In genomic region chr5:169801781-169802180, GRCh38 we compare ENCODE assay signal across 28 cellular contexts.
DNase-seq lines count a peak whose midpoint lies in the region; ATAC-seq, FAIRE-seq and TF ChIP-seq lines count a peak whose summit lies in the region.
"Had no signal": no experiment of that assay in that cellular context is flagged by ENCODE, and none has a peak within 500 bp of the region (broad histone marks: within the 10 kb centered on the region; RNA-seq: fewer than 3 reads in every experiment).

No MANE protein-coding gene starts in this region.

- H3K27ac ChIP-seq in esophagus muscularis mucosa (replicated peaks in 1 of 4) = no peak overlapping the region
- no peak overlapping the region for H3K27ac ChIP-seq in foreskin keratinocyte
- H3K27ac ChIP-seq in pancreas = no peak overlapping the region
- H3K27ac ChIP-seq: ascending aorta, BLaER1, ovary, upper lobe of left lung had no signal

- H3K9me3 ChIP-seq in esophagus muscularis mucosa (no peaks in the 10 kb centered on the region), pancreas (no peaks in the 10 kb centered on the region)
- H3K9me3 ChIP-seq: ascending aorta, BLaER1, ovary, upper lobe of left lung had no signal

- CTCF ChIA-PET in activated naive CD4-positive, alpha-beta T cell treated with anti-CD3 and anti-CD28 coated beads, Interleukin-2, amount 10 ng/mL, durations not matched to agents 7 days and 5 days (lab: Charles Lee) = no interaction called here

- no peaks in the 10 kb centered on the region for H3K9me3 Mint-ChIP-seq in activated naive CD4-positive, alpha-beta T cell treated with anti-CD3 and anti-CD28 coated beads, Interleukin-2, amount 10 ng/mL, durations not matched to agents 7 days and 5 days
- H3K9me3 Mint-ChIP-seq in stimulated activated memory B cell treated with anti-CD40 and anti-IgM and Interleukin-4, amounts not matched to agents 10 μg/mL and 1 μg/mL and 100 μg/mL, for 72 hours = no peaks in the 10 kb centered on the region
- H3K9me3 Mint-ChIP-seq: activated naive CD4-positive, alpha-beta T cell treated with anti-CD3 and anti-CD28 coated beads for 36 hours; H9; nephron progenitor cell had no signal

- TF ChIP-seq CTCF in esophagus muscularis mucosa (IDR thresholded peaks at IDR 0.05) = no peak
- TF ChIP-seq CTCF in foreskin keratinocyte (conservative IDR thresholded peaks at IDR 0.05) = no peak
- no peak for TF ChIP-seq CTCF in pancreas (IDR thresholded peaks at IDR 0.05)

- DNase-seq in activated naive CD4-positive, alpha-beta T cell treated with anti-CD3 and anti-CD28 coated beads, Interleukin-2, amount 10 ng/mL, durations not matched to agents 7 days and 5 days = no peak
- no peak for DNase-seq in activated naive CD4-positive, alpha-beta T cell treated with anti-CD3 and anti-CD28 coated beads, Interleukin-2, amount 50 U/mL, for 16 hours
- DNase-seq in esophagus muscularis mucosa (ENCODE audit: extremely low spot score) (peak; percentile 5), foreskin keratinocyte (no peak), pancreas (no peak)
- DNase-seq: activated CD4-positive, CD25-positive, alpha-beta regulatory T cell; activated CD8-positive, alpha-beta memory T cell treated with anti-CD3 and anti-CD28 coated beads for 24 hours; activated naive CD4-positive, alpha-beta T cell treated with anti-CD3 and anti-CD28 coated beads for 36 hours; central memory CD4-positive, alpha-beta T cell; COR-L47; DMS79; GF-D8; H9; NCI-H1092 treated with DMSO at 0.1 percent for 48 hours; NCI-H1930; NCI-H526; nephron progenitor cell; ovary; small intestine; stimulated activated CD4-positive, alpha-beta T cell treated with anti-CD3 and anti-CD28 coated beads, Interleukin-2, amount 100 ng/mL, for 24 hours; upper lobe of left lung had no signal

- H3K27ac Mint-ChIP-seq in activated naive CD4-positive, alpha-beta T cell treated with anti-CD3 and anti-CD28 coated beads, Interleukin-2, amount 10 ng/mL, durations not matched to agents 7 days and 5 days = peak overlapping the region; percentile 50
- peak overlapping the region; percentile 50 for H3K27ac Mint-ChIP-seq in stimulated activated memory B cell treated with anti-CD40 and anti-IgM and Interleukin-4, amounts not matched to agents 10 μg/mL and 1 μg/mL and 100 μg/mL, for 72 hours
- H3K27ac Mint-ChIP-seq: activated naive CD4-positive, alpha-beta T cell treated with anti-CD3 and anti-CD28 coated beads for 36 hours; H9; nephron progenitor cell had no signal

- no peaks in the 10 kb centered on the region for H3K27me3 Mint-ChIP-seq in activated naive CD4-positive, alpha-beta T cell treated with anti-CD3 and anti-CD28 coated beads, Interleukin-2, amount 10 ng/mL, durations not matched to agents 7 days and 5 days
- H3K27me3 Mint-ChIP-seq in stimulated activated memory B cell treated with anti-CD40 and anti-IgM and Interleukin-4, amounts not matched to agents 10 μg/mL and 1 μg/mL and 100 μg/mL, for 72 hours = no peaks in the 10 kb centered on the region

- H3K4me3 Mint-ChIP-seq in activated naive CD4-positive, alpha-beta T cell treated with anti-CD3 and anti-CD28 coated beads, Interleukin-2, amount 10 ng/mL, durations not matched to agents 7 days and 5 days = no peak overlapping the region
- no peak overlapping the region for H3K4me3 Mint-ChIP-seq in stimulated activated memory B cell treated with anti-CD40 and anti-IgM and Interleukin-4, amounts not matched to agents 10 μg/mL and 1 μg/mL and 100 μg/mL, for 72 hours
- H3K4me3 Mint-ChIP-seq: activated naive CD4-positive, alpha-beta T cell treated with anti-CD3 and anti-CD28 coated beads for 36 hours; H9; nephron progenitor cell had no signal

- no peak for TF ChIP-seq POLR2A in esophagus muscularis mucosa (IDR thresholded peaks at IDR 0.05; ENCODE audit: low read depth)

- peak; percentile 6; the same call in 1 of the 3 replicates for ATAC-seq in SK-N-SH treated with all-trans-retinoic acid at 6 μM for 48 hours
- no peak for ATAC-seq in stimulated activated memory B cell treated with anti-CD40 and anti-IgM and Interleukin-4, amounts not matched to agents 10 μg/mL and 1 μg/mL and 100 μg/mL, for 72 hours
- ATAC-seq in foreskin keratinocyte = no peak
- ATAC-seq in pancreas = no peak
- no peak for ATAC-seq in GM18909 (IDR thresholded peaks at IDR 0.05; ENCODE audit: poor library complexity, unreplicated experiment)
- ATAC-seq: Panc1 had no signal

- H3K36me3 ChIP-seq in esophagus muscularis mucosa = no peaks in the 10 kb centered on the region
- H3K36me3 ChIP-seq in pancreas = no peaks in the 10 kb centered on the region
- H3K36me3 ChIP-seq: ascending aorta, ovary, upper lobe of left lung had no signal

- peaks cover 0 to 16% (median 0%) of the 10 kb centered on the region in 4 donors for H3K27me3 ChIP-seq in esophagus muscularis mucosa
- H3K27me3 ChIP-seq in foreskin keratinocyte = peaks cover 12% of the 10 kb centered on the region
- H3K27me3 ChIP-seq in pancreas = no peaks in the 10 kb centered on the region
- H3K27me3 ChIP-seq: ascending aorta, BLaER1, ovary, upper lobe of left lung had no signal

- no peak for FAIRE-seq in pancreas (lab: Jason Lieb, UNC)
- FAIRE-seq: small intestine had no signal

- peaks cover 23% of the 10 kb centered on the region for H3K4me1 Mint-ChIP-seq in activated naive CD4-positive, alpha-beta T cell treated with anti-CD3 and anti-CD28 coated beads, Interleukin-2, amount 10 ng/mL, durations not matched to agents 7 days and 5 days
- peaks cover 56% of the 10 kb centered on the region for H3K4me1 Mint-ChIP-seq in stimulated activated memory B cell treated with anti-CD40 and anti-IgM and Interleukin-4, amounts not matched to agents 10 μg/mL and 1 μg/mL and 100 μg/mL, for 72 hours

- H3K4me1 ChIP-seq in esophagus muscularis mucosa = no peaks in the 10 kb centered on the region
- no peaks in the 10 kb centered on the region for H3K4me1 ChIP-seq in foreskin keratinocyte
- H3K4me1 ChIP-seq in pancreas = no peaks in the 10 kb centered on the region
- H3K4me1 ChIP-seq: ascending aorta had no signal

- intact Hi-C loops in esophagus muscularis mucosa (cut with DNase I) = no loop called here
- intact Hi-C loops in pancreas (cut with DNase I) = no loop called here

- WGBS in esophagus muscularis mucosa = 82% methylated on average over 2 of the region's 2 CpGs
- whole genome bisulfite sequencing in pancreas, 2 donors = 75 to 78% methylated on average over 2 of the region's 2 CpGs

- H3K4me3 ChIP-seq in esophagus muscularis mucosa (no peak overlapping the region), pancreas (no peak overlapping the region)
- H3K4me3 ChIP-seq: ascending aorta, BLaER1, lung, ovary, upper lobe of left lung had no signal

- H3K36me3 Mint-ChIP-seq in activated naive CD4-positive, alpha-beta T cell treated with anti-CD3 and anti-CD28 coated beads, Interleukin-2, amount 10 ng/mL, durations not matched to agents 7 days and 5 days = peaks cover 54% of the 10 kb centered on the region
- H3K36me3 Mint-ChIP-seq in stimulated activated memory B cell treated with anti-CD40 and anti-IgM and Interleukin-4, amounts not matched to agents 10 μg/mL and 1 μg/mL and 100 μg/mL, for 72 hours = peaks cover 69% of the 10 kb centered on the region

- TF ChIP-seq EP300 in esophagus muscularis mucosa (IDR thresholded peaks at IDR 0.05) = no peak

TF ChIP-seq in SK-N-SH treated with all-trans-retinoic acid at 6 μM for 48 hours, 23 proteins besides CTCF, POLR2A, EP300 and RAD21:
- no peak for TF ChIP-seq ZNF565 (CRISPR knock-in tag; conservative IDR thresholded peaks at IDR 0.05; ENCODE audit: low read depth)
- TF ChIP-seq ISL1 (CRISPR knock-in tag; IDR thresholded peaks at IDR 0.05) = 0 out of 2 replicates have a peak, but pooled peaks have one; percentile 25
